Comparison of ENCODE assay signal across 24 cellular contexts in the genomic region with DNA sequence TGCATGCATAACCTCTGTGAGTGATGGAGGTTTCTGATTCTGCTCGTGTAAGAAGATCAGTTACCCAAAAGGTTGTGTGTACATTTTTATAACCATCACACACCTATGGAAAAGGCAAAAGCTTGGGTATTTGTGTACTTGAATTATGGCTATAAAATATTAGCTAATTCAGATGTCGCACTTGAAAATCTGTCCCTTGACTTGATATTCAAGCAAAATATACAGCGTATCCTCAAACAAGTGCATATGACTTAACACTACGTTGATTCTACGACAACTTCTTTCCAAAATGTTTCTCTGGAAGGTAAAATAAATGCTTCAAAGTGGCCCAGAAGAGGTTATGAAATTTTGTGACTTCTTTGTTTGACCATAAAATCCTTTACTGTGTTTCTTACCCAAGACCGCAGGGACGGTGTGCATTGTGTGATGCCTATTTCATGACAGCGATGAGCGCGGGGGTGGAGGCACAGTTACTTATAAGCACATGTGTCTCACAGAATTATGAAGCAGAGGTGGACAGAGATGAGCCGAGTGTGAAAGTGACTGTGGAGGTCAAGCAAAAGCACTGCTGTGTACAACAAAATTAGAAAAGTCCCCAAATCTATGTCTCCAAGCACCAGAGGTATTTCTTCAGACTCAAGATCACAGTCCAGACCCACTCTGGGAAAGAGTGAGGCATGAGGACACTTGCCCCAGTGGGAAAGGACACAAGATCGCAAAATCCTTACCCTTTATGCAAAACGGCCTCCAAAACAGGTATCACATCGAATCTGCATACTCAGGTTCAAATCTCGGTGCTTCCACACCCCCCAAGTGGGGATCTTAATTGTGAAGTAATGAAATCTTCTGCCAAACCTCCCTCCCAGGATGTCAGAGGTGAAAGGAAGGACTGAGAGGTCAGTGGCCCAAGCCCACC. TPM values are rescaled to one million over a fixed set of nuclear protein-coding genes. Genes with fewer than 3 reads are reported as not detected.
"Had no signal": no experiment of that assay in that cellular context is flagged by ENCODE, and none has a peak within 500 bp of the region (broad histone marks: within the 10 kb centered on the region; RNA-seq: fewer than 3 reads in every experiment).

No MANE protein-coding gene starts in this region.

- H3K27me3 ChIP-seq: testis had no signal

- H3K4me3 Mint-ChIP-seq: activated naive CD4-positive, alpha-beta T cell treated with anti-CD3 and anti-CD28 coated beads, Interleukin-2, amount 10 ng/mL, durations not matched to agents 7 days and 5 days; activated naive CD8-positive, alpha-beta T cell treated with anti-CD3 and anti-CD28 coated beads, Interleukin-2, amount 50 U/mL, for 24 hours had no signal

- H3K36me3 Mint-ChIP-seq: activated naive CD4-positive, alpha-beta T cell treated with anti-CD3 and anti-CD28 coated beads, Interleukin-2, amount 10 ng/mL, durations not matched to agents 7 days and 5 days; brain had no signal

- DNase-seq: activated CD4-positive, alpha-beta T cell treated with anti-CD3 and anti-CD28 coated beads for 1 hour; activated CD8-positive, alpha-beta memory T cell treated with anti-CD3 and anti-CD28 coated beads for 24 hours; activated CD8-positive, alpha-beta memory T cell treated with anti-CD3 and anti-CD28 coated beads, Interleukin-2, amount 50 U/mL, for 48 hours; activated effector memory CD4-positive, alpha-beta T cell treated with Interleukin-2 at 50 U/mL for 16 hours; activated naive CD4-positive, alpha-beta T cell treated with anti-CD3 and anti-CD28 coated beads, Interleukin-2, amount 10 ng/mL, durations not matched to agents 7 days and 5 days; activated naive CD8-positive, alpha-beta T cell treated with anti-CD3 and anti-CD28 coated beads, Interleukin-2, amount 50 U/mL, for 24 hours; anterior cingulate cortex; central memory CD4-positive, alpha-beta T cell; hypothalamus; left ventricle myocardium inferior; mammary epithelial cell; naive B cell; nucleus accumbens; retina; T1000; testis; upper lobe of right lung had no signal

- ATAC-seq: activated naive CD8-positive, alpha-beta T cell treated with anti-CD3 and anti-CD28 coated beads, Interleukin-2, amount 50 U/mL, for 24 hours; upper lobe of right lung had no signal

- H3K27me3 Mint-ChIP-seq: brain had no signal

- H3K4me3 ChIP-seq: coronary artery, left ventricle myocardium inferior, testis, upper lobe of right lung had no signal

- H3K27ac ChIP-seq: coronary artery, left ventricle myocardium inferior, testis, upper lobe of right lung had no signal

- H3K9me3 ChIP-seq: left ventricle myocardium inferior, testis, upper lobe of right lung had no signal

- H3K27ac Mint-ChIP-seq: activated naive CD4-positive, alpha-beta T cell treated with anti-CD3 and anti-CD28 coated beads, Interleukin-2, amount 10 ng/mL, durations not matched to agents 7 days and 5 days; activated naive CD8-positive, alpha-beta T cell treated with anti-CD3 and anti-CD28 coated beads, Interleukin-2, amount 50 U/mL, for 24 hours; brain had no signal

- H3K9me3 Mint-ChIP-seq: activated naive CD4-positive, alpha-beta T cell treated with anti-CD3 and anti-CD28 coated beads, Interleukin-2, amount 10 ng/mL, durations not matched to agents 7 days and 5 days; activated naive CD8-positive, alpha-beta T cell treated with anti-CD3 and anti-CD28 coated beads, Interleukin-2, amount 50 U/mL, for 24 hours had no signal

- H3K36me3 ChIP-seq: left ventricle myocardium inferior, upper lobe of right lung had no signal

RNA-seq across cellular contexts. Expression of a gene that starts 4.1 kb away (rescaled TPM):
- total RNA-seq: frontal cortex, left ventricle myocardium inferior, skeletal muscle tissue, upper lobe of right lung had no signal
- polyA plus RNA-seq: mammary epithelial cell had no signal

RNA-seq across cellular contexts. Expression of a gene that starts 15.2 kb away (rescaled TPM):
- total RNA-seq: frontal cortex; left ventricle myocardium inferior; mammary epithelial cell; skeletal muscle tissue; T-helper 1 cell treated with Interleukin-12 subunit alpha and Interleukin-12 subunit beta and Interleukin-4 antibody, amounts not matched to agents 30 ng/mL and 1 ng/mL, for 36 hours had no signal
- polyA plus RNA-seq: esophagus, keratinocyte, mammary epithelial cell had no signal

RNA-seq across cellular contexts. Expression of a gene that starts 19.4 kb away (rescaled TPM):
- total RNA-seq: frontal cortex, mammary epithelial cell had no signal

RNA-seq across cellular contexts. Expression of a gene that starts 25.5 kb away (rescaled TPM):
- total RNA-seq: frontal cortex, skeletal muscle tissue had no signal

RNA-seq across cellular contexts. Expression of a gene that starts 36.7 kb away (rescaled TPM):
- total RNA-seq: frontal cortex, left ventricle myocardium inferior, mammary epithelial cell, skeletal muscle tissue had no signal
- polyA plus RNA-seq: keratinocyte, mammary epithelial cell had no signal
